In genomic region chr3:167734498-167735232, GRCh38 we compare ENCODE assay signal across 8 cellular contexts. TPM values are rescaled to one million over a fixed set of nuclear protein-coding genes. Genes with fewer than 3 reads are reported as not detected.
DNase-seq lines count a peak whose midpoint lies in the region; ATAC-seq, FAIRE-seq and TF ChIP-seq lines count a peak whose summit lies in the region.

Gene PDCD10 (minus strand): TSS chr3:167734892. CDS start chr3:167720157, 14,735 bp downstream.

- ATAC-seq in HG02798 (IDR thresholded peaks at IDR 0.05; ENCODE audit: poor library complexity, unreplicated experiment) (peak; percentile 90), Right ventricle myocardium superior (ENCODE audit: poor library complexity) (peak; percentile 97), pancreas (peak; percentile 90 to 96 (median 91))

- intact Hi-C loops in Right ventricle myocardium superior (cut with DNase I): no loop called here
- intact Hi-C loops in pancreas (cut with DNase I): no loop called here
- intact Hi-C loops in tibial artery (cut with DNase I; ENCODE audit: low total_unique reads): loop anchor here (10.0 kb wide), 2 partner anchors 140 to 360 kb away; partner anchors contain the start of gene GOLIM4

- peak within 1 kb of the TSS; percentile 87 for H3K9ac ChIP-seq in adipocyte (ENCODE audit: low read length)

- peak; percentile 75 for TF ChIP-seq POLR2A in GM12891 (IDR thresholded peaks at IDR 0.05; ENCODE audit: low read depth, low read length)

- H3K4me1 ChIP-seq in adipocyte (ENCODE audit: control insufficient read depth, insufficient read depth, low read length): peaks cover 24% of the 10 kb centered on the region
- peaks cover 12 to 34% (median 22%) of the 10 kb centered on the region in 3 donors for H3K4me1 ChIP-seq in pancreas
- H3K4me1 ChIP-seq in tibial artery: peaks cover 0 to 40% (median 10%) of the 10 kb centered on the region in 4 donors

- WGBS in pancreas, 2 donors: 0 to 1% methylated on average over 48 to 49 of the region's 49 CpGs

- H3K36me3 ChIP-seq in adipocyte (ENCODE audit: control insufficient read depth, insufficient read depth, low read length, severe bottlenecking) (no peaks in the 10 kb centered on the region), pancreas (no peaks in the 10 kb centered on the region), tibial artery (no peaks in the 10 kb centered on the region)

- DNase-seq in GM12891 (ENCODE audit: insufficient read length, low spot score) (peak; percentile 66), NCI-H1417 treated with DMSO at 0.1 percent for 48 hours (lab: John Stamatoyannopoulos, UW) (peak; percentile 99), SW 1271 (lab: John Stamatoyannopoulos, UW) (peak; percentile 97 to 98), adipocyte (ENCODE audit: low read depth) (peak; percentile 99), Right ventricle myocardium superior (peak; percentile 99), pancreas (peak; percentile 92 to 99 (median 98)), tibial artery (peak; percentile 99)

- peak within 1 kb of the TSS; percentile 97 for H3K4me3 ChIP-seq in adipocyte (ENCODE audit: low read length)
- H3K4me3 ChIP-seq in pancreas: peak within 1 kb of the TSS; percentile 64 to 91 (median 87)
- H3K4me3 ChIP-seq in tibial artery: peak within 1 kb of the TSS; percentile 70 to 78

- no peaks in the 10 kb centered on the region for H3K9me3 ChIP-seq in adipocyte (ENCODE audit: control insufficient read depth, low read length)
- no peaks in the 10 kb centered on the region for H3K9me3 ChIP-seq in pancreas
- no peaks in the 10 kb centered on the region for H3K9me3 ChIP-seq in tibial artery

- H3K27ac ChIP-seq in pancreas (peak within 1 kb of the TSS; percentile 91 to 94 (median 92)), tibial artery (peak within 1 kb of the TSS; percentile 90 to 95)

- TF ChIP-seq CTCF in pancreas (IDR thresholded peaks at IDR 0.05) (no peak), tibial artery (IDR thresholded peaks at IDR 0.05) (no peak)

- peak; percentile 98 for FAIRE-seq in GM12891 (lab: Jason Lieb, UNC)
- peak; percentile 92 for FAIRE-seq in pancreas (lab: Jason Lieb, UNC)

- H3K27me3 ChIP-seq in adipocyte (replicated peaks; ENCODE audit: control insufficient read depth, insufficient read depth, low read length) (no peaks in the 10 kb centered on the region), pancreas (no peaks in the 10 kb centered on the region), tibial artery (no peaks in the 10 kb centered on the region)

TF ChIP-seq in GM12891, 5 proteins besides CTCF, POLR2A, EP300 and RAD21:
- TF ChIP-seq SPI1 (IDR thresholded peaks at IDR 0.05; ENCODE audit: low read depth, low read length) (peak; percentile 33; the same call in 1 of the 2 replicates), PAX5 (IDR thresholded peaks at IDR 0.05; ENCODE audit: insufficient read depth, low read length, severe bottlenecking) (no peak), TAF1 (IDR thresholded peaks at IDR 0.05; ENCODE audit: low read depth, low read length) (0 out of 2 replicates have a peak, but pooled peaks have one; percentile 48), POLR2AphosphoS5 (IDR thresholded peaks at IDR 0.05; ENCODE audit: low read depth, low read length) (peak; percentile 77), POU2F2 (IDR thresholded peaks at IDR 0.05; ENCODE audit: low read depth, low read length) (peak; percentile 68; the same call in 1 of the 2 replicates)

RNA-seq across cellular contexts. Expression of gene PDCD10, which starts in this region (rescaled TPM):
- polyA plus RNA-seq in GM12891 (2012; ENCODE audit: low read depth, missing spikeins): 59.7 TPM
- total RNA-seq in Right ventricle myocardium superior (30.4 TPM), pancreas (10 to 100 TPM; 10.8 to 24.5 (median 15.6) TPM)
- 10 to 100 TPM; 11.0 to 21.3 TPM for polyA plus RNA-seq in pancreas

Comparison
In these comparisons a context has a peak if more than half of its experiments do, and no peak if none do; other contexts are left out.
1. Peak in every context shown above with its lines: DNase-seq, ATAC-seq, H3K4me3 ChIP-seq and H3K27ac ChIP-seq.